In genomic region chr2:71901466-71901865, GRCh38 we compare ENCODE assay signal across 18 cellular contexts.
DNase-seq lines count a peak whose midpoint lies in the region; TF ChIP-seq lines count a peak whose summit lies in the region.
"Had no signal": no experiment of that assay in that cellular context is flagged by ENCODE, and none has a peak within 500 bp of the region (broad histone marks: within the 10 kb centered on the region; RNA-seq: fewer than 3 reads in every experiment).

No MANE protein-coding gene starts in this region.

- no peaks in the 10 kb centered on the region for H3K36me3 ChIP-seq in osteoblast (ENCODE audit: insufficient read depth, low read length)
- H3K36me3 ChIP-seq in BE2C, result no peaks in the 10 kb centered on the region
- H3K36me3 ChIP-seq: SJCRH30 had no signal

- H3K27me3 ChIP-seq in osteoblast (ENCODE audit: insufficient read depth, low read length) (no peaks in the 10 kb centered on the region), BE2C (no peaks in the 10 kb centered on the region)
- H3K27me3 ChIP-seq: SJCRH30 had no signal

- H3K9me3 ChIP-seq in osteoblast (ENCODE audit: low read depth, low read length) (no peaks in the 10 kb centered on the region), BE2C (no peaks in the 10 kb centered on the region)
- H3K9me3 ChIP-seq: SJCRH30 had no signal

- H3K27ac ChIP-seq in osteoblast (ENCODE audit: low read depth, low read length), result no peak overlapping the region
- H3K27ac ChIP-seq: C4-2B, SJCRH30 had no signal

- no peak overlapping the region for H3K4me3 ChIP-seq in osteoblast (ENCODE audit: insufficient read depth, low read length)
- H3K4me3 ChIP-seq in BE2C (ENCODE audit: low read depth, low read length), result no peak overlapping the region
- H3K4me3 ChIP-seq: SJCRH30 had no signal

- TF ChIP-seq CTCF in osteoblast (IDR thresholded peaks at IDR 0.05; ENCODE audit: extremely low read depth, low read depth, low read length) (no peak), BE2C (IDR thresholded peaks at IDR 0.05; ENCODE audit: low read depth, low read length) (no peak)

- H4K20me1 ChIP-seq in osteoblast (ENCODE audit: insufficient read depth, low read length), result no peaks in the 10 kb centered on the region

- no peak overlapping the region for H3K4me2 ChIP-seq in osteoblast (ENCODE audit: insufficient read depth, low read length)

- no peaks in the 10 kb centered on the region for H3K79me2 ChIP-seq in osteoblast (ENCODE audit: insufficient read depth, low read length)

- no peak overlapping the region for H2AFZ ChIP-seq in osteoblast (ENCODE audit: low read length)

- DNase-seq in EL (peak; percentile 88), LoVo (ENCODE audit: low spot score) (peak; percentile 30), astrocyte of the hippocampus (ENCODE audit: low read depth, low spot score) (peak; percentile 15), osteoblast (ENCODE audit: insufficient read length, low spot score, missing footprints) (peak; percentile 81), BE2C (no peak), putamen (ENCODE audit: low spot score) (no peak), AG20443 (ENCODE audit: low spot score) (no peak)
- DNase-seq: DMS 273 treated with DMSO at 0.1 percent for 48 hours, H7, Karpas-422, NCI-H1105 treated with DMSO at 0.1 percent for 48 hours, NCI-H1694 treated with DMSO at 0.1 percent for 48 hours, NCI-H2107, NCI-H345, NCI-H69, OCI-M1 had no signal

- H3K4me1 ChIP-seq in osteoblast (ENCODE audit: insufficient read depth, low read length) (peaks cover 13% of the 10 kb centered on the region), BE2C (no peaks in the 10 kb centered on the region)

Comparison
In these comparisons a context has a peak if more than half of its experiments do, and no peak if none do; other contexts are left out.
1. DNase-seq: peak in EL (single experiment), LoVo (single experiment), astrocyte of the hippocampus (single experiment) and osteoblast (single experiment); none in BE2C (single experiment), putamen (single experiment) and AG20443 (single experiment).